Comparison of ENCODE assay signal across 16 cellular contexts in genomic region chr5:76458492-76458863, GRCh38. TPM values are rescaled to one million over a fixed set of nuclear protein-coding genes. Genes with fewer than 3 reads are reported as not detected.
DNase-seq lines count a peak whose midpoint lies in the region; ATAC-seq and TF ChIP-seq lines count a peak whose summit lies in the region.
"Had no signal": no experiment of that assay in that cellular context is flagged by ENCODE, and none has a peak within 500 bp of the region (broad histone marks: within the 10 kb centered on the region; RNA-seq: fewer than 3 reads in every experiment).

No MANE protein-coding gene starts in this region.

- H3K36me3 ChIP-seq in Loucy (ENCODE audit: insufficient read depth, low read length) (peaks cover 20% of the 10 kb centered on the region; the same call in 1 of the 2 replicates), mucosa of descending colon (ENCODE audit: low read depth) (no peaks in the 10 kb centered on the region), transverse colon (no peaks in the 10 kb centered on the region)
- H3K36me3 ChIP-seq: HAP-1 had no signal

- peaks cover 30% of the 10 kb centered on the region for H4K20me1 ChIP-seq in Loucy (ENCODE audit: insufficient read depth, low read length, poor library complexity, severe bottlenecking)

- 76 to 77% methylated on average over 2 of the region's 2 CpGs for WGBS in transverse colon (ENCODE audit: low coverage in 1 of 2), 2 donors

- in situ Hi-C loops in transverse colon (cut with MboI; ENCODE audit: low pct_ligation_motif_present in 1 of 4, low pct_unique_long_range_greater_than_20kb in 1 of 4, low sequenced_read_pairs in 3 of 4), result no loop called here

- ATAC-seq in effector memory CD8-positive, alpha-beta T cell (replicated peaks), result no peak
- ATAC-seq in mucosa of descending colon (peak; percentile 19), GM21390 (IDR thresholded peaks at IDR 0.05; ENCODE audit: unreplicated experiment) (no peak)

- intact Hi-C loops in mucosa of descending colon (cut with DNase I, micrococcal nuclease), result no loop called here
- intact Hi-C loops in transverse colon (cut with DNase I; ENCODE audit: low total_unique reads), result no loop called here

- no peak overlapping the region for H3K4me3 Mint-ChIP-seq in effector memory CD8-positive, alpha-beta T cell

- no peaks in the 10 kb centered on the region for H3K9me3 Mint-ChIP-seq in effector memory CD8-positive, alpha-beta T cell

- H3K4me3 ChIP-seq in Loucy (ENCODE audit: low read length, poor library complexity, severe bottlenecking), result peak overlapping the region; percentile 36
- no peak overlapping the region for H3K4me3 ChIP-seq in mucosa of descending colon
- H3K4me3 ChIP-seq in transverse colon, result no peak overlapping the region
- H3K4me3 ChIP-seq: BLaER1, HAP-1, PC-9 had no signal

- no peaks in the 10 kb centered on the region for H3K9me2 ChIP-seq in Loucy (replicated peaks; ENCODE audit: low read depth, low read length)

- peaks cover 19% of the 10 kb centered on the region for H3K36me3 Mint-ChIP-seq in effector memory CD8-positive, alpha-beta T cell (ENCODE audit: insufficient read depth)

- H3K4me1 ChIP-seq in Loucy (ENCODE audit: insufficient read depth, low read length, poor library complexity, severe bottlenecking), result peaks cover 27% of the 10 kb centered on the region
- H3K4me1 ChIP-seq in mucosa of descending colon (ENCODE audit: low read depth), result peaks cover 26% of the 10 kb centered on the region
- peaks cover 3 to 49% (median 19%) of the 10 kb centered on the region in 4 donors for H3K4me1 ChIP-seq in transverse colon

- peak overlapping the region; percentile 60 for H3K4me2 ChIP-seq in Loucy (ENCODE audit: low read depth, low read length, poor library complexity, severe bottlenecking)
- H3K4me2 ChIP-seq: BLaER1, PC-9 had no signal

- H3F3A ChIP-seq in Loucy (ENCODE audit: low read depth), result 0 out of 2 replicates have a peak, but pooled peaks cover 8% of the 10 kb centered on the region

- H3K9me3 ChIP-seq in Loucy (ENCODE audit: insufficient read depth, low read depth, low read length) (no peaks in the 10 kb centered on the region), mucosa of descending colon (no peaks in the 10 kb centered on the region), transverse colon (no peaks in the 10 kb centered on the region)
- H3K9me3 ChIP-seq: BLaER1, HAP-1 had no signal

- peaks cover 55% of the 10 kb centered on the region for H3K79me2 ChIP-seq in Loucy (ENCODE audit: insufficient read depth, low read length)

- no peak for TF ChIP-seq CTCF in Loucy (conservative IDR thresholded peaks at IDR 0.05; ENCODE audit: low read length)
- TF ChIP-seq CTCF in mucosa of descending colon (IDR thresholded peaks at IDR 0.05), result no peak
- TF ChIP-seq CTCF in transverse colon (IDR thresholded peaks at IDR 0.05), result no peak

- TF ChIP-seq EP300 in transverse colon (IDR thresholded peaks at IDR 0.05; ENCODE audit: low read depth), result no peak

- no peaks in the 10 kb centered on the region for H3K27me3 ChIP-seq in Loucy (ENCODE audit: insufficient read depth, low read length, poor library complexity, severe bottlenecking)
- H3K27me3 ChIP-seq in transverse colon, result no peaks in the 10 kb centered on the region
- H3K27me3 ChIP-seq: BLaER1 had no signal

- TF ChIP-seq POLR2A in transverse colon (IDR thresholded peaks at IDR 0.05), result no peak

- H2AFZ ChIP-seq in Loucy (ENCODE audit: low read length), result no peak overlapping the region
- H2AFZ ChIP-seq: PC-9 had no signal

- peak overlapping the region; percentile 61 to 82 for H3K27ac Mint-ChIP-seq in effector memory CD8-positive, alpha-beta T cell

- H3K9ac ChIP-seq in Loucy (ENCODE audit: low read depth, low read length, poor library complexity, severe bottlenecking), result no peak overlapping the region
- H3K9ac ChIP-seq: BLaER1 had no signal

- H3K27me3 Mint-ChIP-seq in effector memory CD8-positive, alpha-beta T cell, result no peaks in the 10 kb centered on the region

- H3K27ac ChIP-seq in transverse colon, result peak overlapping the region; percentile 37 to 45 (median 40)
- H3K27ac ChIP-seq: BLaER1, PC-9 had no signal

- no peak for DNase-seq in effector memory CD8-positive, alpha-beta T cell
- no peak for DNase-seq in mucosa of descending colon
- no peak for DNase-seq in transverse colon
- no peak for DNase-seq in NCI-H1930 (lab: John Stamatoyannopoulos, UW)
- DNase-seq in occipital lobe (lab: John Stamatoyannopoulos, UW), result no peak
- DNase-seq: DMS79 treated with DMSO at 0.1 percent for 48 hours, Karpas-422, NCI-H1105 treated with DMSO at 0.1 percent for 48 hours, NCI-H187, NCI-H446 treated with DMSO at 0.1 percent for 48 hours, NCI-H774 had no signal

- peaks cover 30 to 61% of the 10 kb centered on the region in 2 donors for H3K4me1 Mint-ChIP-seq in effector memory CD8-positive, alpha-beta T cell (ENCODE audit: low read depth in 2 of 2)

RNA-seq across cellular contexts. Expression of gene IQGAP2, which starts 55.4 kb away (rescaled TPM):
- total RNA-seq in mucosa of descending colon (100 to 1,000 TPM in 1 of 3 donors, 10 to 100 TPM in 2; 59.7 to 159 (median 84.8) TPM), transverse colon (100 to 1,000 TPM in 2 of 4 donors, 10 to 100 TPM in 2; 46.8 to 121 (median 97.0) TPM), occipital lobe (20.7 TPM)
- total RNA-seq: PC-9 had no signal
